ENCODE assay signal across 18 cellular contexts in the genomic region with DNA sequence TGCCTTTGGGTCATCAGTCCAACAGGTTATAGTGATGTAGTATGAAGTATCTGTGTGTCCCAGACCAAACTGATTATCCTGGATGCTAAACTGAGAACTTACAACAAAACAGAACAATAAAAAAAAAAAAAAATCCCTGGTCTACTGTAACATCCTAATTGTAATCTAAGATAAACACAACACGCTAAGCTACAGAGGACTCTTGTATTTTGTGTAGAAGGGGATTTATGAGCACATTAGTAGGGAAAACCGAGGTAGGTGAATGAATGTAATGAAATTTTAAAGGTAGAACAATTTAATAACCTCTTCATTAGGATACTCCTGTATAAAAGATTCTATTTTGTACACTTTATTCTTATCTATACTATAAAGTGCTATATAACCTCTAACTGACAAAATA.
DNase-seq lines count a peak whose midpoint lies in the region; ATAC-seq, FAIRE-seq and TF ChIP-seq lines count a peak whose summit lies in the region.
"Had no signal": no experiment of that assay in that cellular context is flagged by ENCODE, and none has a peak within 500 bp of the region (broad histone marks: within the 10 kb centered on the region; RNA-seq: fewer than 3 reads in every experiment).

No MANE protein-coding gene starts in this region.

- no peaks in the 10 kb centered on the region; the same call in 2 of the 3 replicates for H3K9me3 Mint-ChIP-seq in GM23338

- no peaks in the 10 kb centered on the region for H3K36me3 Mint-ChIP-seq in GM23338 (ENCODE audit: low read depth)
- H3K36me3 Mint-ChIP-seq: CD14-positive monocyte; CD4-positive, alpha-beta memory T cell; IgD-negative memory B cell had no signal

- intact Hi-C loops in Panc1 (cut with micrococcal nuclease; ENCODE audit: unreplicated experiment) (no loop called here), PC-9 (cut with micrococcal nuclease; ENCODE audit: unreplicated experiment) (no loop called here)

- H3K36me3 ChIP-seq in GM23338 (ENCODE audit: insufficient read depth) (no peaks in the 10 kb centered on the region), Panc1 (ENCODE audit: control insufficient read depth, insufficient read depth, low read length) (no peaks in the 10 kb centered on the region), keratinocyte (ENCODE audit: control insufficient read depth in 2 of 2, extremely low read depth in 1 of 2, insufficient read depth in 2 of 2, low read length in 2 of 2) (no peaks in the 10 kb centered on the region), smooth muscle cell (ENCODE audit: low read depth) (no peaks in the 10 kb centered on the region), PC-9 (ENCODE audit: low read depth) (no peaks in the 10 kb centered on the region)
- H3K36me3 ChIP-seq: BLaER1 had no signal

- BruUV-seq in Panc1 (replicated peaks; lab: Mats Ljungman, UMichigan) = no TSS peak
- BruUV-seq in PC-9 (replicated peaks; lab: Mats Ljungman, UMichigan) = no TSS peak

- FAIRE-seq in keratinocyte (lab: Jason Lieb, UNC) = no peak
- FAIRE-seq: HTR-8/SVneo had no signal

- H3K9me2 ChIP-seq in GM23338 (ENCODE audit: insufficient read depth) = peaks cover 3% of the 10 kb centered on the region; the same call in 1 of the 2 replicates
- H3K9me2 ChIP-seq in PC-9 (ENCODE audit: insufficient read depth) = no peaks in the 10 kb centered on the region

- dilution Hi-C loops in keratinocyte (cut with MboI; ENCODE audit: extremely low pct_ligation_motif_present, low sequenced_read_pairs) = no loop called here

- H3K4me3 ChIP-seq in GM23338 (no peak overlapping the region), Panc1 (ENCODE audit: low read depth in 2 of 2, low read length in 2 of 2) (no peak overlapping the region), keratinocyte (ENCODE audit: control insufficient read depth in 2 of 3, extremely low read depth in 1 of 3, insufficient read depth in 2 of 3, low read depth in 1 of 3, low read length in 3 of 3) (no peak overlapping the region), smooth muscle cell (no peak overlapping the region), PC-9 (no peak overlapping the region)
- H3K4me3 ChIP-seq: BLaER1 had no signal

- peaks cover 5% of the 10 kb centered on the region; the same call in 2 of the 3 replicates for H3K4me1 Mint-ChIP-seq in GM23338
- H3K4me1 Mint-ChIP-seq: CD4-positive, alpha-beta memory T cell; IgD-negative memory B cell had no signal

- peak overlapping the region; percentile 8; the same call in 1 of the 2 replicates for H2AFZ ChIP-seq in GM23338
- H2AFZ ChIP-seq in keratinocyte (ENCODE audit: control insufficient read depth, low read length) = peak overlapping the region; percentile 15
- H2AFZ ChIP-seq in smooth muscle cell (ENCODE audit: low read depth) = peak overlapping the region; percentile 71
- H2AFZ ChIP-seq in PC-9 = no peak overlapping the region

- WGBS in smooth muscle cell (ENCODE audit: low lambda C conversion rate) = 41% methylated on average over 2 of the region's 2 CpGs

- no peaks in the 10 kb centered on the region; the same call in 1 of the 2 replicates for H3K9me3 ChIP-seq in Panc1 (ENCODE audit: control insufficient read depth, insufficient read depth, low read depth, low read length)
- no peaks in the 10 kb centered on the region for H3K9me3 ChIP-seq in keratinocyte (ENCODE audit: control insufficient read depth, low read depth, low read length)
- H3K9me3 ChIP-seq in smooth muscle cell (replicated peaks; ENCODE audit: low read depth) = no peaks in the 10 kb centered on the region
- no peaks in the 10 kb centered on the region for H3K9me3 ChIP-seq in PC-9 (ENCODE audit: insufficient read depth, low read depth)
- H3K9me3 ChIP-seq: BLaER1 had no signal

- no peaks in the 10 kb centered on the region for H3K4me1 ChIP-seq in GM23338 (ENCODE audit: insufficient read depth)
- no peaks in the 10 kb centered on the region for H3K4me1 ChIP-seq in Panc1 (ENCODE audit: control insufficient read depth, insufficient read depth, low read length)
- peaks cover 3% of the 10 kb centered on the region for H3K4me1 ChIP-seq in keratinocyte (ENCODE audit: control insufficient read depth, extremely low read depth, insufficient read depth, low read length)
- peaks cover 3% of the 10 kb centered on the region for H3K4me1 ChIP-seq in smooth muscle cell (ENCODE audit: low read depth)
- H3K4me1 ChIP-seq in PC-9 (replicated peaks; ENCODE audit: insufficient read depth) = no peaks in the 10 kb centered on the region
- H3K4me1 ChIP-seq: BLaER1 had no signal

- H3F3A ChIP-seq in GM23338 (replicated peaks; ENCODE audit: low read depth) (no peaks in the 10 kb centered on the region), smooth muscle cell (ENCODE audit: low read depth) (no peaks in the 10 kb centered on the region), PC-9 (ENCODE audit: insufficient read depth, low read depth) (no peaks in the 10 kb centered on the region)

- H3K27me3 ChIP-seq in GM23338 (ENCODE audit: insufficient read depth) (no peaks in the 10 kb centered on the region), Panc1 (ENCODE audit: control insufficient read depth, insufficient read depth, low read length) (no peaks in the 10 kb centered on the region), keratinocyte (ENCODE audit: control insufficient read depth, extremely low read depth, insufficient read depth, low read length) (no peaks in the 10 kb centered on the region), smooth muscle cell (ENCODE audit: low read depth) (no peaks in the 10 kb centered on the region), PC-9 (ENCODE audit: insufficient read depth, low read depth) (no peaks in the 10 kb centered on the region)
- H3K27me3 ChIP-seq: BLaER1 had no signal

- no peak overlapping the region for H3K27ac ChIP-seq in GM23338 (ENCODE audit: low read depth)
- peak overlapping the region; percentile 12; the same call in 1 of the 2 replicates for H3K27ac ChIP-seq in Panc1 (ENCODE audit: low read length)
- no peak overlapping the region for H3K27ac ChIP-seq in keratinocyte (ENCODE audit: control insufficient read depth, insufficient read depth, low read length)
- peak overlapping the region; percentile 20 for H3K27ac ChIP-seq in smooth muscle cell (ENCODE audit: low read depth)
- H3K27ac ChIP-seq in PC-9 = no peak overlapping the region
- H3K27ac ChIP-seq: BLaER1 had no signal

- H3K9me1 ChIP-seq in keratinocyte (ENCODE audit: control insufficient read depth, extremely low read depth, insufficient read depth, low read length) = no peaks in the 10 kb centered on the region

- ATAC-seq in GM23338 = no peak
- no peak for ATAC-seq in Panc1
- no peak for ATAC-seq in GM18517 (IDR thresholded peaks at IDR 0.05; ENCODE audit: unreplicated experiment)

- POLR2A ChIA-PET in Panc1 (lab: Charles Lee) (no interaction called here), PC-9 (lab: Charles Lee; ENCODE audit: unreplicated experiment) (no interaction called here)

- CTCF ChIA-PET in Panc1 (lab: Charles Lee) (no interaction called here), PC-9 (lab: Charles Lee) (no interaction called here)

- in situ Hi-C loops in Panc1 (cut with HindIII; ENCODE audit: low pct_unique_long_range_greater_than_20kb, low sequenced_read_pairs) = no loop called here

- no peak overlapping the region for H3K27ac Mint-ChIP-seq in GM23338
- H3K27ac Mint-ChIP-seq: CD14-positive monocyte; CD4-positive, alpha-beta memory T cell; IgD-negative memory B cell had no signal

- H3K9ac ChIP-seq in keratinocyte (ENCODE audit: control insufficient read depth, extremely low read depth, insufficient read depth, low read length) (no peak overlapping the region), smooth muscle cell (ENCODE audit: low read depth) (no peak overlapping the region)
- H3K9ac ChIP-seq: BLaER1 had no signal

- H4K20me1 ChIP-seq in GM23338 (replicated peaks; ENCODE audit: insufficient read depth) (no peaks in the 10 kb centered on the region; the same call in 1 of the 2 replicates), keratinocyte (ENCODE audit: control insufficient read depth, extremely low read depth, insufficient read depth, low read length) (no peaks in the 10 kb centered on the region), smooth muscle cell (ENCODE audit: low read depth) (no peaks in the 10 kb centered on the region), PC-9 (ENCODE audit: insufficient read depth) (no peaks in the 10 kb centered on the region)
- H4K20me1 ChIP-seq: BLaER1 had no signal

- no peak overlapping the region for H3K4me2 ChIP-seq in GM23338
- H3K4me2 ChIP-seq in keratinocyte (ENCODE audit: control insufficient read depth, extremely low read depth, insufficient read depth, low read depth, low read length) = no peak overlapping the region
- H3K4me2 ChIP-seq in smooth muscle cell = peak overlapping the region; percentile 39
- no peak overlapping the region for H3K4me2 ChIP-seq in PC-9
- H3K4me2 ChIP-seq: BLaER1 had no signal

- TF ChIP-seq CTCF in GM23338 (conservative IDR thresholded peaks at IDR 0.05; ENCODE audit: low read depth in 2 of 2) = no peak
- TF ChIP-seq CTCF in Panc1 (IDR thresholded peaks at IDR 0.05) = no peak
- no peak for TF ChIP-seq CTCF in keratinocyte (optimal IDR thresholded peaks at IDR 0.05 in 1 of 3, IDR thresholded peaks at IDR 0.05 in 1 of 3, conservative IDR thresholded peaks at IDR 0.05 in 1 of 3; ENCODE audit: extremely low read depth in 1 of 3, insufficient read depth in 2 of 3, low read length in 3 of 3)
- TF ChIP-seq CTCF in smooth muscle cell (IDR thresholded peaks at IDR 0.05; ENCODE audit: borderline replicate concordance, insufficient read depth, poor library complexity, severe bottlenecking) = no peak
- no peak for TF ChIP-seq CTCF in PC-9 (conservative IDR thresholded peaks at IDR 0.05)
- TF ChIP-seq CTCF in GM10266 (IDR thresholded peaks at IDR 0.05; ENCODE audit: control insufficient read depth, insufficient read depth, low read depth, missing control alignments) = no peak

- no peak for DNase-seq in GM23338 (ENCODE audit: low spot score)
- DNase-seq in Panc1 (ENCODE audit: low read depth, low spot score) = no peak
- DNase-seq in keratinocyte (ENCODE audit: low read depth, low spot score) = no peak
- DNase-seq in smooth muscle cell (lab: John Stamatoyannopoulos, UW; ENCODE audit: unreplicated experiment) = no peak
- DNase-seq in NCI-H2196 treated with DMSO at 0.1 percent for 48 hours (lab: John Stamatoyannopoulos, UW; ENCODE audit: unreplicated experiment) = no peak
- DNase-seq in PC-9 = no peak
- no peak for DNase-seq in GM10266 (ENCODE audit: extremely low spot score)
- DNase-seq: 8988T; CD4-positive, alpha-beta memory T cell; DMS153; DMS79; GDM1; HCEC 1CT had no signal

- no peaks in the 10 kb centered on the region for H3K79me2 ChIP-seq in GM23338 (replicated peaks; ENCODE audit: insufficient read depth)
- no peaks in the 10 kb centered on the region for H3K79me2 ChIP-seq in keratinocyte (ENCODE audit: control insufficient read depth, insufficient read depth, low read length)
- H3K79me2 ChIP-seq in smooth muscle cell (ENCODE audit: low read depth) = no peaks in the 10 kb centered on the region
- no peaks in the 10 kb centered on the region for H3K79me2 ChIP-seq in PC-9 (ENCODE audit: low read depth)

- H3K27me3 Mint-ChIP-seq in GM23338 (ENCODE audit: insufficient read depth, low read depth, poor library complexity) = no peaks in the 10 kb centered on the region
- H3K27me3 Mint-ChIP-seq: CD4-positive, alpha-beta memory T cell; IgD-negative memory B cell had no signal

- no peak overlapping the region for H3K4me3 Mint-ChIP-seq in GM23338
- H3K4me3 Mint-ChIP-seq: CD14-positive monocyte; CD4-positive, alpha-beta memory T cell; IgD-negative memory B cell had no signal

TF ChIP-seq in GM23338, 12 proteins besides CTCF, POLR2A, EP300 and RAD21 (continues in another document):
- TF ChIP-seq ZNF331 (CRISPR knock-in tag; IDR thresholded peaks at IDR 0.05; ENCODE audit: low read depth) = no peak

Comparison
In these comparisons a context has a peak if more than half of its experiments do, and no peak if none do; other contexts are left out.
1. H3K27ac ChIP-seq: peak in Panc1 (single experiment) and smooth muscle cell (single experiment); none in GM23338 (single experiment), keratinocyte (single experiment) and PC-9 (single experiment).